22 cellular contexts compared by ENCODE assay signal in the genomic region with DNA sequence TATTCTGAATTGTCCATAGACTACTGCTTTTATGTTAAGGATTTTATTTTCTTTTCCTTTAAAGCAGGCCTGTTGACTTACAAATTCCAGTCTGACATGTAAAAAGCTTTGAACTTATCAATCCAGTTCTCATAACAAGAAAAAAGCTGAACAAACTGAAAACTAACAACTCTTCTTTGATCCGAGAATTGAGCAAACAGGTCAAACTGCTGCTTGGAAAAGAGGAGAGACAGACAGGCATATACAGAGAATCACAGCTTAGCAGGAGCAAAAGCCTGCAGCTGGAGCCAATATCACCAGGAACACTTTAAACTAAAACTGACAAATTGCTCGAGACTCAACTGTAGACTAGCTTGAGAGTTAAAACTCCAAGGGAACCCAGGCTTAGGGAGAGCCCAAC.
A peak's percentile ranks its signal among the peaks of the same experiment; 100 is the strongest.
DNase-seq lines count a peak whose midpoint lies in the region; ATAC-seq, FAIRE-seq and TF ChIP-seq lines count a peak whose summit lies in the region.
"Had no signal": no experiment of that assay in that cellular context is flagged by ENCODE, and none has a peak within 500 bp of the region (broad histone marks: within the 10 kb centered on the region; RNA-seq: fewer than 3 reads in every experiment).

No MANE protein-coding gene starts in this region.

- H3K4me1 ChIP-seq in HepG2 (ENCODE audit: insufficient read depth, low read length) (peaks cover 21% of the 10 kb centered on the region), right lobe of liver (no peaks in the 10 kb centered on the region), smooth muscle cell (ENCODE audit: low read depth) (no peaks in the 10 kb centered on the region)
- H3K4me1 ChIP-seq: BLaER1, Caco-2 had no signal

- intact Hi-C loops in HepG2 (cut with micrococcal nuclease; ENCODE audit: unreplicated experiment) (no loop called here), right lobe of liver (cut with DNase I) (no loop called here)

- no peaks in the 10 kb centered on the region for H3K27me3 Mint-ChIP-seq in nephron progenitor cell (ENCODE audit: low read depth, poor library complexity)

- H3K9me3 ChIP-seq in HepG2 (ENCODE audit: low read length) = no peaks in the 10 kb centered on the region
- H3K9me3 ChIP-seq in right lobe of liver = no peaks in the 10 kb centered on the region
- H3K9me3 ChIP-seq in smooth muscle cell (replicated peaks; ENCODE audit: low read depth) = no peaks in the 10 kb centered on the region
- H3K9me3 ChIP-seq: BLaER1, Caco-2, HAP-1 had no signal

- H3K79me2 ChIP-seq in HepG2 (ENCODE audit: insufficient read depth, low read length) (no peaks in the 10 kb centered on the region), smooth muscle cell (ENCODE audit: low read depth) (no peaks in the 10 kb centered on the region)

- H4K20me1 ChIP-seq in HepG2 (ENCODE audit: insufficient read depth, low read length) (no peaks in the 10 kb centered on the region; the same call in 1 of the 2 replicates), smooth muscle cell (ENCODE audit: low read depth) (no peaks in the 10 kb centered on the region)
- H4K20me1 ChIP-seq: BLaER1 had no signal

- H3K27me3 ChIP-seq in HepG2 (ENCODE audit: control insufficient read depth in 1 of 2, insufficient read depth in 2 of 2, low read length in 2 of 2) = no peaks in the 10 kb centered on the region
- H3K27me3 ChIP-seq in right lobe of liver = no peaks in the 10 kb centered on the region
- no peaks in the 10 kb centered on the region for H3K27me3 ChIP-seq in smooth muscle cell (ENCODE audit: low read depth)
- H3K27me3 ChIP-seq: BLaER1 had no signal

- TF ChIP-seq POLR2A in HepG2 (IDR thresholded peaks at IDR 0.05; ENCODE audit: insufficient read depth in 1 of 2, low read depth in 2 of 2, low read length in 2 of 2) (no peak), right lobe of liver (IDR thresholded peaks at IDR 0.05) (no peak)

- no peak overlapping the region for H3K4me3 Mint-ChIP-seq in nephron progenitor cell
- H3K4me3 Mint-ChIP-seq: B cell; CD4-positive, CD25-positive, alpha-beta regulatory T cell; CD8-positive, alpha-beta T cell; GM23338; HFFc6 had no signal

- DNase-seq in HepG2 (ENCODE audit: low spot score) (peak; percentile 55), right lobe of liver (no peak), nephron progenitor cell (no peak), smooth muscle cell (lab: John Stamatoyannopoulos, UW; ENCODE audit: unreplicated experiment) (no peak), NCI-H82 (lab: John Stamatoyannopoulos, UW) (no peak), urothelium cell line (ENCODE audit: low spot score) (no peak)
- DNase-seq: CD4-positive, CD25-positive, alpha-beta regulatory T cell; CD8-positive, alpha-beta T cell; DMS153; DND-41; HFFc6 had no signal

- CTCF ChIA-PET in HepG2 (lab: Yijun Ruan, JAX; ENCODE audit: low intra/inter-chr PET ratio, low total read pairs) = no interaction called here

- peak overlapping the region; percentile 53 for H3K27ac Mint-ChIP-seq in nephron progenitor cell
- H3K27ac Mint-ChIP-seq: B cell; CD8-positive, alpha-beta T cell; GM23338; HFFc6 had no signal

- TF ChIP-seq RAD21 in HepG2 (CRISPR knock-in tag; IDR thresholded peaks at IDR 0.05) = no peak

- TF ChIP-seq EP300 in HepG2 (IDR thresholded peaks at IDR 0.05; ENCODE audit: low read depth in 2 of 2, low read length in 2 of 2) (no peak), HepG2 (CRISPR knock-in tag; IDR thresholded peaks at IDR 0.05; ENCODE audit: borderline replicate concordance) (no peak)

- ATAC-seq in HepG2 = peak; percentile 65
- no peak for ATAC-seq in right lobe of liver
- ATAC-seq: CD8-positive, alpha-beta T cell; GM23338 had no signal

- H3K27ac ChIP-seq in HepG2 (ENCODE audit: extremely low read length, insufficient read depth, low read length) (no peak overlapping the region), right lobe of liver (no peak overlapping the region), smooth muscle cell (ENCODE audit: low read depth) (no peak overlapping the region)
- H3K27ac ChIP-seq: 22Rv1, BLaER1, C4-2B had no signal

- H3K36me3 ChIP-seq in HepG2 (replicated peaks in 1 of 2; ENCODE audit: control insufficient read depth in 1 of 2, insufficient read depth in 2 of 2, low read length in 2 of 2) (no peaks in the 10 kb centered on the region), right lobe of liver (no peaks in the 10 kb centered on the region), smooth muscle cell (ENCODE audit: low read depth) (no peaks in the 10 kb centered on the region)
- H3K36me3 ChIP-seq: BLaER1, HAP-1 had no signal

- H2AFZ ChIP-seq in HepG2 (ENCODE audit: low read length) (no peak overlapping the region), smooth muscle cell (ENCODE audit: low read depth) (peak overlapping the region; percentile 52)
- H2AFZ ChIP-seq: GM23338 had no signal

- FAIRE-seq in HepG2 (lab: Jason Lieb, UNC) (peak; percentile 60), urothelium cell line (lab: Jason Lieb, UNC) (no peak)
- FAIRE-seq: A204.1, G401.6, GM12892, H54 had no signal

- H3F3A ChIP-seq in smooth muscle cell (ENCODE audit: low read depth) = no peaks in the 10 kb centered on the region

- in situ Hi-C loops in HepG2 (cut with HindIII; ENCODE audit: extremely low pct_ligation_motif_present, low pct_unique_long_range_greater_than_20kb) = no loop called here

- 0% methylated on average over 2 of the region's 2 CpGs for WGBS in HepG2 (ENCODE audit: low lambda C conversion rate)
- WGBS in right lobe of liver (ENCODE audit: insufficient coverage, low coverage, low lambda C conversion rate, missing lambda C conversion rate) = 51% methylated on average over 2 of the region's 2 CpGs
- whole genome bisulfite sequencing in smooth muscle cell (ENCODE audit: low lambda C conversion rate) = 79% methylated on average over 2 of the region's 2 CpGs

- no peak overlapping the region for H3K9ac ChIP-seq in HepG2 (ENCODE audit: insufficient read depth, low read depth, low read length)
- no peak overlapping the region for H3K9ac ChIP-seq in smooth muscle cell (ENCODE audit: low read depth)
- H3K9ac ChIP-seq: BLaER1 had no signal

- H3K4me3 ChIP-seq in HepG2 (replicated peaks in 1 of 3; ENCODE audit: insufficient read depth in 1 of 3, low read depth in 2 of 3, low read length in 3 of 3) = no peak overlapping the region; a peak in 1 of 6 replicates
- no peak overlapping the region for H3K4me3 ChIP-seq in right lobe of liver
- no peak overlapping the region for H3K4me3 ChIP-seq in smooth muscle cell
- H3K4me3 ChIP-seq: BLaER1, GM23338, HAP-1 had no signal

- POLR2A ChIA-PET in HepG2 (lab: Yijun Ruan, JAX) = no interaction called here

- H3K4me2 ChIP-seq in HepG2 (ENCODE audit: low read depth, low read length) (peak overlapping the region; percentile 39), smooth muscle cell (no peak overlapping the region)
- H3K4me2 ChIP-seq: BLaER1, GM23338 had no signal

- no TSS peak for BruUV-seq in HepG2 (replicated peaks; lab: Mats Ljungman, UMichigan)

- H3K4me1 Mint-ChIP-seq in nephron progenitor cell = no peaks in the 10 kb centered on the region
- H3K4me1 Mint-ChIP-seq: GM23338 had no signal

- TF ChIP-seq CTCF in HepG2 (CRISPR knock-in tag; IDR thresholded peaks at IDR 0.05) (no peak), right lobe of liver (IDR thresholded peaks at IDR 0.05) (no peak), nephron progenitor cell (IDR thresholded peaks at IDR 0.05) (no peak), smooth muscle cell (IDR thresholded peaks at IDR 0.05; ENCODE audit: borderline replicate concordance, insufficient read depth, poor library complexity, severe bottlenecking) (no peak)

- H3K9me3 Mint-ChIP-seq in nephron progenitor cell = peaks cover 8% of the 10 kb centered on the region
- H3K9me3 Mint-ChIP-seq: CD8-positive, alpha-beta T cell; GM23338 had no signal

- no peaks in the 10 kb centered on the region for H3K36me3 Mint-ChIP-seq in nephron progenitor cell (ENCODE audit: low read depth)

TF ChIP-seq in HepG2, 621 proteins besides CTCF, POLR2A, EP300 and RAD21 (continues in another document):
- TF ChIP-seq, protein P1, sequence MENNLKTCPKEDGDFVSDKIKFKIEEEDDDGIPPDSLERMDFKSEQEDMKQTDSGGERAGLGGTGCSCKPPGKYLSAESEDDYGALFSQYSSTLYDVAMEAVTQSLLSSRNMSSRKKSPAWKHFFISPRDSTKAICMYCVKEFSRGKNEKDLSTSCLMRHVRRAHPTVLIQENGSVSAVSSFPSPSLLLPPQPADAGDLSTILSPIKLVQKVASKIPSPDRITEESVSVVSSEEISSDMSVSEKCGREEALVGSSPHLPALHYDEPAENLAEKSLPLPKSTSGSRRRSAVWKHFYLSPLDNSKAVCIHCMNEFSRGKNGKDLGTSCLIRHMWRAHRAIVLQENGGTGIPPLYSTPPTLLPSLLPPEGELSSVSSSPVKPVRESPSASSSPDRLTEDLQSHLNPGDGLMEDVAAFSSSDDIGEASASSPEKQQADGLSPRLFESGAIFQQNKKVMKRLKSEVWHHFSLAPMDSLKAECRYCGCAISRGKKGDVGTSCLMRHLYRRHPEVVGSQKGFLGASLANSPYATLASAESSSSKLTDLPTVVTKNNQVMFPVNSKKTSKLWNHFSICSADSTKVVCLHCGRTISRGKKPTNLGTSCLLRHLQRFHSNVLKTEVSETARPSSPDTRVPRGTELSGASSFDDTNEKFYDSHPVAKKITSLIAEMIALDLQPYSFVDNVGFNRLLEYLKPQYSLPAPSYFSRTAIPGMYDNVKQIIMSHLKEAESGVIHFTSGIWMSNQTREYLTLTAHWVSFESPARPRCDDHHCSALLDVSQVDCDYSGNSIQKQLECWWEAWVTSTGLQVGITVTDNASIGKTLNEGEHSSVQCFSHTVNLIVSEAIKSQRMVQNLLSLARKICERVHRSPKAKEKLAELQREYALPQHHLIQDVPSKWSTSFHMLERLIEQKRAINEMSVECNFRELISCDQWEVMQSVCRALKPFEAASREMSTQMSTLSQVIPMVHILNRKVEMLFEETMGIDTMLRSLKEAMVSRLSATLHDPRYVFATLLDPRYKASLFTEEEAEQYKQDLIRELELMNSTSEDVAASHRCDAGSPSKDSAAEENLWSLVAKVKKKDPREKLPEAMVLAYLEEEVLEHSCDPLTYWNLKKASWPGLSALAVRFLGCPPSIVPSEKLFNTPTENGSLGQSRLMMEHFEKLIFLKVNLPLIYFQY (CRISPR knock-in tag; IDR thresholded peaks at IDR 0.05; ENCODE audit: borderline replicate concordance) = no peak
- no peak for TF ChIP-seq XRCC5 (optimal IDR thresholded peaks at IDR 0.05; ENCODE audit: low read length)
